ENCODE assay signal across 24 cellular contexts in genomic region chr7:5363729-5364128, GRCh38. TPM values are rescaled to one million over a fixed set of nuclear protein-coding genes. Genes with fewer than 3 reads are reported as not detected.
DNase-seq lines count a peak whose midpoint lies in the region; ATAC-seq and TF ChIP-seq lines count a peak whose summit lies in the region.
"Had no signal": no experiment of that assay in that cellular context is flagged by ENCODE, and none has a peak within 500 bp of the region (broad histone marks: within the 10 kb centered on the region; RNA-seq: fewer than 3 reads in every experiment).

No MANE protein-coding gene starts in this region.

- no peaks in the 10 kb centered on the region for H3K9me3 ChIP-seq in testis
- H3K9me3 ChIP-seq in naive thymus-derived CD4-positive, alpha-beta T cell (ENCODE audit: control insufficient read depth in 2 of 3, low read length in 3 of 3): no peaks in the 10 kb centered on the region
- H3K9me3 ChIP-seq: heart left ventricle, uterus had no signal

- H3K36me3 Mint-ChIP-seq in activated CD4-positive, alpha-beta T cell treated with anti-CD3 and anti-CD28 coated beads, Interleukin-2, amount 10 ng/mL, durations not matched to agents 7 days and 5 days (ENCODE audit: low read depth): peaks cover 20% of the 10 kb centered on the region
- peaks cover 37% of the 10 kb centered on the region for H3K36me3 Mint-ChIP-seq in activated CD4-positive, alpha-beta memory T cell treated with anti-CD3 and anti-CD28 coated beads, Interleukin-2, amount 10 ng/mL, durations not matched to agents 7 days and 5 days (ENCODE audit: low read depth)
- no peaks in the 10 kb centered on the region for H3K36me3 Mint-ChIP-seq in natural killer cell treated with Interleukin-12 subunit alpha and Interleukin-12 subunit beta and Interleukin-15 and Interleukin-18, amount 100 ng/mL, for 72 hours
- peaks cover 0 to 25% (median 10%) of the 10 kb centered on the region in 5 donors for H3K36me3 Mint-ChIP-seq in naive thymus-derived CD4-positive, alpha-beta T cell

- no peak for TF ChIP-seq POLR2A in testis (IDR thresholded peaks at IDR 0.05)

- 70 to 71% methylated on average over 8 of the region's 8 CpGs for WGBS in testis, 2 donors

- TF ChIP-seq CTCF in testis (IDR thresholded peaks at IDR 0.05): no peak

- intact Hi-C loops in testis (cut with DNase I; ENCODE audit: low total_unique reads): no loop called here
- intact Hi-C loops in naive thymus-derived CD4-positive, alpha-beta T cell (cut with micrococcal nuclease): loop anchor here in 1 of 2 donors (10.0 kb wide), 2 partner anchors 301 to 341 kb away; no protein-coding TSS in a partner anchor

- H3K4me3 Mint-ChIP-seq in activated CD4-positive, alpha-beta T cell treated with anti-CD3 and anti-CD28 coated beads, Interleukin-2, amount 10 ng/mL, durations not matched to agents 7 days and 5 days: peak overlapping the region; percentile 12
- peak overlapping the region; percentile 54 for H3K4me3 Mint-ChIP-seq in activated CD4-positive, alpha-beta memory T cell treated with anti-CD3 and anti-CD28 coated beads, Interleukin-2, amount 10 ng/mL, durations not matched to agents 7 days and 5 days
- peak overlapping the region; percentile 66 for H3K4me3 Mint-ChIP-seq in natural killer cell treated with Interleukin-12 subunit alpha and Interleukin-12 subunit beta and Interleukin-15 and Interleukin-18, amount 100 ng/mL, for 72 hours
- H3K4me3 Mint-ChIP-seq in naive thymus-derived CD4-positive, alpha-beta T cell: peak overlapping the region in 1 of 10 donors; percentile 8
- H3K4me3 Mint-ChIP-seq: CD4-positive, alpha-beta T cell; H9; nephron progenitor cell; stimulated activated naive CD8-positive, alpha-beta T cell treated with anti-CD3 and anti-CD28 coated beads, Interleukin-15, amount 100 ng/mL, for 72 hours had no signal

- H3K27ac ChIP-seq in testis: no peak overlapping the region
- H3K27ac ChIP-seq in naive thymus-derived CD4-positive, alpha-beta T cell (ENCODE audit: low read depth, low read length): no peak overlapping the region
- H3K27ac ChIP-seq: brain microvascular endothelial cell, uterus had no signal

- peak; percentile 61 for ATAC-seq in GM21619 (IDR thresholded peaks at IDR 0.05; ENCODE audit: unreplicated experiment)
- ATAC-seq in natural killer cell treated with Interleukin-12 subunit alpha and Interleukin-12 subunit beta and Interleukin-15 and Interleukin-18, amount 100 ng/mL, for 72 hours: peak; percentile 48 to 70
- ATAC-seq in naive thymus-derived CD4-positive, alpha-beta T cell: no peak
- ATAC-seq in HG03439 (IDR thresholded peaks at IDR 0.05; ENCODE audit: unreplicated experiment): no peak
- ATAC-seq: heart left ventricle; HepG2; stimulated activated naive CD8-positive, alpha-beta T cell treated with anti-CD3 and anti-CD28 coated beads, Interleukin-15, amount 100 ng/mL, for 72 hours had no signal

- peak overlapping the region; percentile 62 for H3K27ac Mint-ChIP-seq in activated CD4-positive, alpha-beta T cell treated with anti-CD3 and anti-CD28 coated beads, Interleukin-2, amount 10 ng/mL, durations not matched to agents 7 days and 5 days
- peak overlapping the region; percentile 65 for H3K27ac Mint-ChIP-seq in activated CD4-positive, alpha-beta memory T cell treated with anti-CD3 and anti-CD28 coated beads, Interleukin-2, amount 10 ng/mL, durations not matched to agents 7 days and 5 days
- H3K27ac Mint-ChIP-seq in natural killer cell treated with Interleukin-12 subunit alpha and Interleukin-12 subunit beta and Interleukin-15 and Interleukin-18, amount 100 ng/mL, for 72 hours: peak overlapping the region; percentile 51 to 73
- peak overlapping the region in 2 of 9 donors; percentile 51 to 53 for H3K27ac Mint-ChIP-seq in naive thymus-derived CD4-positive, alpha-beta T cell
- H3K27ac Mint-ChIP-seq: CD4-positive, alpha-beta T cell; H9; nephron progenitor cell had no signal

- H3K9me3 Mint-ChIP-seq in activated CD4-positive, alpha-beta T cell treated with anti-CD3 and anti-CD28 coated beads, Interleukin-2, amount 10 ng/mL, durations not matched to agents 7 days and 5 days: no peaks in the 10 kb centered on the region
- H3K9me3 Mint-ChIP-seq in activated CD4-positive, alpha-beta memory T cell treated with anti-CD3 and anti-CD28 coated beads, Interleukin-2, amount 10 ng/mL, durations not matched to agents 7 days and 5 days: no peaks in the 10 kb centered on the region
- no peaks in the 10 kb centered on the region for H3K9me3 Mint-ChIP-seq in natural killer cell treated with Interleukin-12 subunit alpha and Interleukin-12 subunit beta and Interleukin-15 and Interleukin-18, amount 100 ng/mL, for 72 hours
- H3K9me3 Mint-ChIP-seq in naive thymus-derived CD4-positive, alpha-beta T cell: no peaks in the 10 kb centered on the region
- H3K9me3 Mint-ChIP-seq: CD4-positive, alpha-beta T cell; H9; nephron progenitor cell; stimulated activated naive CD8-positive, alpha-beta T cell treated with anti-CD3 and anti-CD28 coated beads, Interleukin-15, amount 100 ng/mL, for 72 hours had no signal

- H3K4me1 ChIP-seq in testis: peaks cover 12% of the 10 kb centered on the region
- H3K4me1 ChIP-seq in naive thymus-derived CD4-positive, alpha-beta T cell (ENCODE audit: control insufficient read depth in 2 of 2, insufficient read depth in 2 of 2, low read length in 2 of 2): peaks cover 0 to 5% of the 10 kb centered on the region in 2 donors

- POLR2A ChIA-PET in activated CD4-positive, alpha-beta T cell treated with anti-CD3 and anti-CD28 coated beads, Interleukin-2, amount 10 ng/mL, durations not matched to agents 7 days and 5 days (lab: Charles Lee): no interaction called here
- POLR2A ChIA-PET in activated CD4-positive, alpha-beta memory T cell treated with anti-CD3 and anti-CD28 coated beads, Interleukin-2, amount 10 ng/mL, durations not matched to agents 7 days and 5 days (lab: Charles Lee): interaction anchor here (0.7 to 1.2 kb wide), 3 partner anchors 9 to 59 kb away, joined by 3 to 5 read pairs (median 4); no protein-coding TSS in a partner anchor
- POLR2A ChIA-PET in naive thymus-derived CD4-positive, alpha-beta T cell (lab: Charles Lee): interaction anchor here (0.7 kb wide), 1 partner anchor 231 kb away, joined by 4 read pairs; no protein-coding TSS in a partner anchor

- no peaks in the 10 kb centered on the region for H3K36me3 ChIP-seq in testis (ENCODE audit: low read depth, missing control alignments)
- H3K36me3 ChIP-seq in naive thymus-derived CD4-positive, alpha-beta T cell (ENCODE audit: control insufficient read depth in 2 of 3, insufficient read depth in 3 of 3, low read length in 3 of 3): peaks cover 0 to 40% (median 3%) of the 10 kb centered on the region in 3 experiments
- H3K36me3 ChIP-seq: uterus had no signal

- H3K27me3 Mint-ChIP-seq in activated CD4-positive, alpha-beta T cell treated with anti-CD3 and anti-CD28 coated beads, Interleukin-2, amount 10 ng/mL, durations not matched to agents 7 days and 5 days: no peaks in the 10 kb centered on the region
- no peaks in the 10 kb centered on the region for H3K27me3 Mint-ChIP-seq in activated CD4-positive, alpha-beta memory T cell treated with anti-CD3 and anti-CD28 coated beads, Interleukin-2, amount 10 ng/mL, durations not matched to agents 7 days and 5 days
- no peaks in the 10 kb centered on the region for H3K27me3 Mint-ChIP-seq in natural killer cell treated with Interleukin-12 subunit alpha and Interleukin-12 subunit beta and Interleukin-15 and Interleukin-18, amount 100 ng/mL, for 72 hours
- H3K27me3 Mint-ChIP-seq in naive thymus-derived CD4-positive, alpha-beta T cell: no peaks in the 10 kb centered on the region
- H3K27me3 Mint-ChIP-seq: CD4-positive, alpha-beta T cell; stimulated activated naive CD8-positive, alpha-beta T cell treated with anti-CD3 and anti-CD28 coated beads, Interleukin-15, amount 100 ng/mL, for 72 hours had no signal

- H3K4me1 Mint-ChIP-seq in activated CD4-positive, alpha-beta T cell treated with anti-CD3 and anti-CD28 coated beads, Interleukin-2, amount 10 ng/mL, durations not matched to agents 7 days and 5 days: peaks cover 19% of the 10 kb centered on the region
- H3K4me1 Mint-ChIP-seq in activated CD4-positive, alpha-beta memory T cell treated with anti-CD3 and anti-CD28 coated beads, Interleukin-2, amount 10 ng/mL, durations not matched to agents 7 days and 5 days: peaks cover 28% of the 10 kb centered on the region
- peaks cover 13 to 32% of the 10 kb centered on the region in 2 donors for H3K4me1 Mint-ChIP-seq in natural killer cell treated with Interleukin-12 subunit alpha and Interleukin-12 subunit beta and Interleukin-15 and Interleukin-18, amount 100 ng/mL, for 72 hours (ENCODE audit: low read depth in 2 of 2)
- H3K4me1 Mint-ChIP-seq in naive thymus-derived CD4-positive, alpha-beta T cell: peaks cover 5 to 20% (median 11%) of the 10 kb centered on the region in 7 donors

- H3K4me3 ChIP-seq in testis: no peak overlapping the region
- H3K4me3 ChIP-seq in naive thymus-derived CD4-positive, alpha-beta T cell (ENCODE audit: low read length): no peak overlapping the region
- H3K4me3 ChIP-seq: heart left ventricle, uterus had no signal

- CTCF ChIA-PET in activated CD4-positive, alpha-beta T cell treated with anti-CD3 and anti-CD28 coated beads, Interleukin-2, amount 10 ng/mL, durations not matched to agents 7 days and 5 days (lab: Charles Lee): interaction anchor here (1.3 kb wide), 1 partner anchor 10 kb away, joined by 3 read pairs; no protein-coding TSS in a partner anchor
- CTCF ChIA-PET in activated CD4-positive, alpha-beta memory T cell treated with anti-CD3 and anti-CD28 coated beads, Interleukin-2, amount 10 ng/mL, durations not matched to agents 7 days and 5 days (lab: Charles Lee): interaction anchor here (0.7 to 4.8 kb wide), 9 partner anchors 12 to 250 kb away, joined by 3 to 41 read pairs (median 4); no protein-coding TSS in a partner anchor
- CTCF ChIA-PET in naive thymus-derived CD4-positive, alpha-beta T cell (lab: Charles Lee): interaction anchor here (0.6 to 2.3 kb wide), 6 partner anchors 51 to 345 kb away, joined by 3 to 9 read pairs (median 4); no protein-coding TSS in a partner anchor

- H3K27me3 ChIP-seq in testis: no peaks in the 10 kb centered on the region
- no peaks in the 10 kb centered on the region for H3K27me3 ChIP-seq in naive thymus-derived CD4-positive, alpha-beta T cell (ENCODE audit: control insufficient read depth in 2 of 2, insufficient read depth in 2 of 2, low read length in 2 of 2)
- H3K27me3 ChIP-seq: brain microvascular endothelial cell, heart left ventricle, uterus had no signal

- DNase-seq in activated CD4-positive, alpha-beta T cell treated with anti-CD3 and anti-CD28 coated beads, Interleukin-2, amount 10 ng/mL, durations not matched to agents 7 days and 5 days: no peak
- DNase-seq in activated CD4-positive, alpha-beta T cell treated with anti-CD3 and anti-CD28 coated beads for 4 hours: no peak
- DNase-seq in activated CD4-positive, alpha-beta memory T cell treated with anti-CD3 and anti-CD28 coated beads, Interleukin-2, amount 10 ng/mL, durations not matched to agents 7 days and 5 days: peak; percentile 30
- no peak for DNase-seq in natural killer cell treated with Interleukin-12 subunit alpha and Interleukin-12 subunit beta and Interleukin-15 and Interleukin-18, amount 100 ng/mL, for 72 hours (ENCODE audit: low spot score)
- DNase-seq in testis: no peak
- DNase-seq in naive thymus-derived CD4-positive, alpha-beta T cell: no peak
- DNase-seq: activated gamma-delta T cell treated with Interleukin-2 at 50 U/mL for 16 hours; brain microvascular endothelial cell; CD4-positive, alpha-beta T cell; effector CD8-positive, alpha-beta T cell; H9; heart left ventricle; kidney; mesenchymal stem cell; NCI-H1694; NCI-H226; nephron progenitor cell; SIG-M5; stimulated activated naive CD8-positive, alpha-beta T cell treated with anti-CD3 and anti-CD28 coated beads, Interleukin-15, amount 100 ng/mL, for 72 hours; T-helper 9 cell; uterus had no signal

RNA-seq across cellular contexts. Expression of gene TNRC18, which starts 59.9 kb away (rescaled TPM):
- total RNA-seq in activated CD4-positive, alpha-beta T cell treated with anti-CD3 and anti-CD28 coated beads, Interleukin-2, amount 10 ng/mL, durations not matched to agents 7 days and 5 days: 10 to 100 TPM; 45.8 to 53.9 TPM
- 10 to 100 TPM; 56.5 to 57.6 TPM for total RNA-seq in activated CD4-positive, alpha-beta memory T cell treated with anti-CD3 and anti-CD28 coated beads, Interleukin-2, amount 10 ng/mL, durations not matched to agents 7 days and 5 days
- 10 to 100 TPM; 81.2 to 87.6 TPM for total RNA-seq in natural killer cell treated with Interleukin-12 subunit alpha and Interleukin-12 subunit beta and Interleukin-15 and Interleukin-18, amount 100 ng/mL, for 72 hours
- 100 to 1,000 TPM; 117 to 128 TPM for total RNA-seq in testis
- polyA plus RNA-seq in testis (ENCODE audit: insufficient read depth, low read depth, low replicate concordance): 56.2 TPM
- total RNA-seq in naive thymus-derived CD4-positive, alpha-beta T cell: 10 to 100 TPM; 34.2 to 83.7 (median 49.3) TPM
- polyA plus RNA-seq in naive thymus-derived CD4-positive, alpha-beta T cell: under 1 TPM; 0.18 to 0.98 TPM

Comparison
In these comparisons a context has a peak if more than half of its experiments do, and no peak if none do; other contexts are left out.
1. ATAC-seq: peak in GM21619 (single experiment) and natural killer cell treated with Interleukin-12 subunit alpha and Interleukin-12 subunit beta and Interleukin-15 and Interleukin-18, amount 100 ng/mL, for 72 hours (2 of 2); none in naive thymus-derived CD4-positive, alpha-beta T cell (single experiment) and HG03439 (single experiment).